In genomic region chr3:25661694-25662455, GRCh38 we compare ENCODE assay signal across 9 cellular contexts. TPM values are rescaled to one million over a fixed set of nuclear protein-coding genes. Genes with fewer than 3 reads are reported as not detected.
DNase-seq lines count a peak whose midpoint lies in the region; ATAC-seq and TF ChIP-seq lines count a peak whose summit lies in the region.
"Had no signal": no experiment of that assay in that cellular context is flagged by ENCODE, and none has a peak within 500 bp of the region (broad histone marks: within the 10 kb centered on the region; RNA-seq: fewer than 3 reads in every experiment).

No MANE protein-coding gene starts in this region.

- peak; percentile 61 for TF ChIP-seq RAD21 in neural cell (conservative IDR thresholded peaks at IDR 0.05)

- ATAC-seq in HG03280 (IDR thresholded peaks at IDR 0.05; ENCODE audit: unreplicated experiment) = no peak
- ATAC-seq in HG02798 (IDR thresholded peaks at IDR 0.05; ENCODE audit: poor library complexity, unreplicated experiment) = no peak

- H3K4me1 ChIP-seq in DOHH2 (ENCODE audit: control insufficient read depth, low read length) (peaks cover 58% of the 10 kb centered on the region), KMS-11 (ENCODE audit: low read depth, poor library complexity, severe bottlenecking) (peaks cover 61% of the 10 kb centered on the region)

- H3K4me2 ChIP-seq in DOHH2 (ENCODE audit: low read length) (peak overlapping the region; percentile 94), KMS-11 (peak overlapping the region; percentile 92), neural cell (ENCODE audit: low read length) (peak overlapping the region; percentile 100)

- TF ChIP-seq CTCF in DOHH2 (IDR thresholded peaks at IDR 0.05; ENCODE audit: low read depth, low read length, poor library complexity, severe bottlenecking) = no peak
- TF ChIP-seq CTCF in KMS-11 (conservative IDR thresholded peaks at IDR 0.05; ENCODE audit: low read depth, low read length) = 0 out of 2 replicates have a peak, but pooled peaks have one; percentile 23
- TF ChIP-seq CTCF in choroid plexus epithelial cell (conservative IDR thresholded peaks at IDR 0.05; ENCODE audit: low read depth, low read length) = peak; percentile 8
- peak; percentile 56 for TF ChIP-seq CTCF in neural cell (IDR thresholded peaks at IDR 0.05; ENCODE audit: poor library complexity, severe bottlenecking)

- H3K4me3 ChIP-seq in DOHH2 (ENCODE audit: low read length) = peak overlapping the region; percentile 90
- H3K4me3 ChIP-seq in KMS-11 (IDR thresholded peaks at IDR 0.05; ENCODE audit: insufficient read depth, low read depth, low read length) = no peak overlapping the region
- peak overlapping the region; percentile 87 for H3K4me3 ChIP-seq in choroid plexus epithelial cell (ENCODE audit: low read depth, low read length)
- H3K4me3 ChIP-seq in neural cell (ENCODE audit: low read length) = peak overlapping the region; percentile 75

- H3K27me3 ChIP-seq in DOHH2 (ENCODE audit: control insufficient read depth, low read length) = no peaks in the 10 kb centered on the region
- H3K27me3 ChIP-seq in KMS-11 (ENCODE audit: insufficient read depth, low read depth) = no peaks in the 10 kb centered on the region
- H3K27me3 ChIP-seq in neural cell (ENCODE audit: insufficient read depth, low read depth, low read length) = no peaks in the 10 kb centered on the region

- H3K79me2 ChIP-seq in DOHH2 (ENCODE audit: control insufficient read depth, low read length) (peaks cover 83% of the 10 kb centered on the region), KMS-11 (ENCODE audit: insufficient read depth, low read depth) (peaks cover 61% of the 10 kb centered on the region), neural cell (replicated peaks; ENCODE audit: insufficient read depth, low read length) (peaks cover 69% of the 10 kb centered on the region)

- peaks cover 3% of the 10 kb centered on the region; the same call in 1 of the 2 replicates for H3F3A ChIP-seq in DOHH2 (ENCODE audit: control insufficient read depth, insufficient read depth)
- peaks cover 3% of the 10 kb centered on the region for H3F3A ChIP-seq in neural cell (ENCODE audit: insufficient read depth, low read length, poor library complexity, severe bottlenecking)

- H4K20me1 ChIP-seq in DOHH2 (ENCODE audit: control insufficient read depth, insufficient read depth, low read depth, low read length) (peaks cover 13% of the 10 kb centered on the region), KMS-11 (ENCODE audit: insufficient read depth) (no peaks in the 10 kb centered on the region), neural cell (ENCODE audit: insufficient read depth) (peaks cover 14% of the 10 kb centered on the region)

- no peak for TF ChIP-seq EP300 in neural cell (conservative IDR thresholded peaks at IDR 0.05; ENCODE audit: poor library complexity, severe bottlenecking)

- H3K9ac ChIP-seq in KMS-11 = peak overlapping the region; percentile 4; the same call in 1 of the 2 replicates
- H3K9ac ChIP-seq in neural cell (ENCODE audit: low read length) = peak overlapping the region; percentile 96

- H3K9me2 ChIP-seq in DOHH2 (replicated peaks; ENCODE audit: control insufficient read depth, low read length) (no peaks in the 10 kb centered on the region), neural cell (ENCODE audit: insufficient read depth, low read length) (no peaks in the 10 kb centered on the region)

- H3K36me3 ChIP-seq in DOHH2 (ENCODE audit: control insufficient read depth, low read length) (peaks cover 33% of the 10 kb centered on the region), KMS-11 (ENCODE audit: insufficient read depth) (no peaks in the 10 kb centered on the region), neural cell (ENCODE audit: insufficient read depth, low read length) (no peaks in the 10 kb centered on the region)

- DNase-seq in choroid plexus epithelial cell (ENCODE audit: low read depth) = peak; percentile 20
- no peak for DNase-seq in NCI-H345 treated with DMSO at 0.1 percent for 48 hours (lab: John Stamatoyannopoulos, UW; ENCODE audit: unreplicated experiment)
- no peak for DNase-seq in GOT3 (lab: John Stamatoyannopoulos, UW)
- DNase-seq: NCI-H510A treated with DMSO at 0.1 percent for 48 hours had no signal

- H2AFZ ChIP-seq in KMS-11 (ENCODE audit: low read depth) (no peak overlapping the region), neural cell (ENCODE audit: low read depth, low read length) (no peak overlapping the region)

- H3K27ac ChIP-seq in DOHH2 (ENCODE audit: low read depth, low read length) = no peak overlapping the region
- H3K27ac ChIP-seq in KMS-11 = peak overlapping the region; percentile 74; the same call in 1 of the 2 replicates
- peak overlapping the region; percentile 98 for H3K27ac ChIP-seq in neural cell (ENCODE audit: low read length)

- H3K9me3 ChIP-seq in DOHH2 (ENCODE audit: control insufficient read depth, insufficient read depth, low read length) (no peaks in the 10 kb centered on the region), neural cell (ENCODE audit: low read length) (no peaks in the 10 kb centered on the region)

TF ChIP-seq in neural cell, 6 proteins besides CTCF, POLR2A, EP300 and RAD21:
- TF ChIP-seq SMC3 (conservative IDR thresholded peaks at IDR 0.05; ENCODE audit: poor library complexity) = peak; percentile 45
- no peak for TF ChIP-seq EZH2 (IDR thresholded peaks at IDR 0.05; ENCODE audit: borderline replicate concordance, insufficient read depth, low read length, poor library complexity, severe bottlenecking)
- no peak for TF ChIP-seq REST (IDR thresholded peaks at IDR 0.05; ENCODE audit: borderline replicate concordance)
- TF ChIP-seq MXI1 (conservative IDR thresholded peaks at IDR 0.05; ENCODE audit: poor library complexity, severe bottlenecking) = peak; percentile 56
- no peak for TF ChIP-seq POLR2AphosphoS5 (IDR thresholded peaks at IDR 0.05)
TF ChIP-seq in neural cell: peak in this region for 2.

RNA-seq across cellular contexts. Expression of gene TOP2B, which starts 2.8 kb away (rescaled TPM):
- 373 and 440 TPM in 2 replicates for polyA plus RNA-seq in neural cell
- 533 and 632 TPM in 2 replicates for polyA minus RNA-seq in neural cell
